In genomic region chr19:50376166-50377050, GRCh38 we compare ENCODE assay signal across 1 cellular context.
A peak's percentile ranks its signal among the peaks of the same experiment; 100 is the strongest.
TF ChIP-seq lines count a peak whose summit lies in the region.

Gene NR1H2, plus strand, starts transcription at chr19:50376457. Its CDS starts 1,149 bp downstream, at chr19:50377606.

TF ChIP-seq in K562, 482 proteins besides CTCF, POLR2A, EP300 and RAD21 (continued from another document and continues in another):
- TF ChIP-seq, protein P1, sequence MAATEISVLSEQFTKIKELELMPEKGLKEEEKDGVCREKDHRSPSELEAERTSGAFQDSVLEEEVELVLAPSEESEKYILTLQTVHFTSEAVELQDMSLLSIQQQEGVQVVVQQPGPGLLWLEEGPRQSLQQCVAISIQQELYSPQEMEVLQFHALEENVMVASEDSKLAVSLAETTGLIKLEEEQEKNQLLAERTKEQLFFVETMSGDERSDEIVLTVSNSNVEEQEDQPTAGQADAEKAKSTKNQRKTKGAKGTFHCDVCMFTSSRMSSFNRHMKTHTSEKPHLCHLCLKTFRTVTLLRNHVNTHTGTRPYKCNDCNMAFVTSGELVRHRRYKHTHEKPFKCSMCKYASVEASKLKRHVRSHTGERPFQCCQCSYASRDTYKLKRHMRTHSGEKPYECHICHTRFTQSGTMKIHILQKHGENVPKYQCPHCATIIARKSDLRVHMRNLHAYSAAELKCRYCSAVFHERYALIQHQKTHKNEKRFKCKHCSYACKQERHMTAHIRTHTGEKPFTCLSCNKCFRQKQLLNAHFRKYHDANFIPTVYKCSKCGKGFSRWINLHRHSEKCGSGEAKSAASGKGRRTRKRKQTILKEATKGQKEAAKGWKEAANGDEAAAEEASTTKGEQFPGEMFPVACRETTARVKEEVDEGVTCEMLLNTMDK (IDR thresholded peaks at IDR 0.05; ENCODE audit: borderline replicate concordance, insufficient read depth, low read depth, low read length, poor library complexity, severe bottlenecking), result no peak
- peak; percentile 65; the same call in 1 of the 2 replicates for TF ChIP-seq ZNF589 (CRISPR knock-in tag; IDR thresholded peaks at IDR 0.05; ENCODE audit: low read depth)
- TF ChIP-seq KDM1A (IDR thresholded peaks at IDR 0.05), result no peak
- TF ChIP-seq CHD2 (IDR thresholded peaks at IDR 0.05; ENCODE audit: low read depth, low read length), result peak; percentile 79
- peak; percentile 95 for TF ChIP-seq XRCC5 (IDR thresholded peaks at IDR 0.05; ENCODE audit: low read depth, low read length)
- TF ChIP-seq JUND (IDR thresholded peaks at IDR 0.05; ENCODE audit: borderline replicate concordance, low read depth, low read length), result peak; percentile 79
- TF ChIP-seq JUND (tag; IDR thresholded peaks at IDR 0.05; ENCODE audit: borderline replicate concordance, low read depth, low read length), result no peak
- TF ChIP-seq ZEB2 (IDR thresholded peaks at IDR 0.05), result peak; percentile 98
- TF ChIP-seq MXI1 (IDR thresholded peaks at IDR 0.05; ENCODE audit: low read depth, low read length), result 0 out of 2 replicates have a peak, but pooled peaks have one; percentile 29
- TF ChIP-seq, protein P2, sequence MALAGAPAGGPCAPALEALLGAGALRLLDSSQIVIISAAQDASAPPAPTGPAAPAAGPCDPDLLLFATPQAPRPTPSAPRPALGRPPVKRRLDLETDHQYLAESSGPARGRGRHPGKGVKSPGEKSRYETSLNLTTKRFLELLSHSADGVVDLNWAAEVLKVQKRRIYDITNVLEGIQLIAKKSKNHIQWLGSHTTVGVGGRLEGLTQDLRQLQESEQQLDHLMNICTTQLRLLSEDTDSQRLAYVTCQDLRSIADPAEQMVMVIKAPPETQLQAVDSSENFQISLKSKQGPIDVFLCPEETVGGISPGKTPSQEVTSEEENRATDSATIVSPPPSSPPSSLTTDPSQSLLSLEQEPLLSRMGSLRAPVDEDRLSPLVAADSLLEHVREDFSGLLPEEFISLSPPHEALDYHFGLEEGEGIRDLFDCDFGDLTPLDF (CRISPR knock-in tag; IDR thresholded peaks at IDR 0.05), result peak; percentile 66
- peak; percentile 92 for TF ChIP-seq MBD2 (IDR thresholded peaks at IDR 0.05; ENCODE audit: borderline replicate concordance, low read depth)
- TF ChIP-seq HLTF (IDR thresholded peaks at IDR 0.05), result no peak
- TF ChIP-seq KDM4B (IDR thresholded peaks at IDR 0.05; ENCODE audit: borderline replicate concordance in 2 of 2, low read depth in 1 of 2), result peak in 1 of 2 experiments; percentile 98; a peak in 2 of 4 replicates
- TF ChIP-seq SP2 (IDR thresholded peaks at IDR 0.05; ENCODE audit: extremely low read depth, low read depth, low read length, poor library complexity, severe bottlenecking), result peak; percentile 13
- peak; percentile 50; the same call in 1 of the 2 replicates for TF ChIP-seq ZNF583 (CRISPR knock-in tag; IDR thresholded peaks at IDR 0.05)
- TF ChIP-seq AFF4 (CRISPR knock-in tag; IDR thresholded peaks at IDR 0.05), result peak; percentile 85
- TF ChIP-seq HDAC2 (IDR thresholded peaks at IDR 0.05), result peak; percentile 20; the same call in 1 of the 2 replicates
- peak; percentile 16 for TF ChIP-seq CCNT2 (IDR thresholded peaks at IDR 0.05; ENCODE audit: borderline replicate concordance, extremely low read depth, insufficient read length, low read depth, low read length)
- TF ChIP-seq HEY1 (CRISPR knock-in tag; IDR thresholded peaks at IDR 0.05; ENCODE audit: borderline replicate concordance), result peak; percentile 25; the same call in 1 of the 2 replicates
- peak; percentile 92 for TF ChIP-seq TAF9B (IDR thresholded peaks at IDR 0.05; ENCODE audit: partially characterized antibody)
- TF ChIP-seq TAF7 (tag; IDR thresholded peaks at IDR 0.05), result peak; percentile 63
- no peak for TF ChIP-seq CREBBP (IDR thresholded peaks at IDR 0.05; ENCODE audit: low read depth, low read length)
- TF ChIP-seq FIP1L1 (IDR thresholded peaks at IDR 0.05; ENCODE audit: low read depth, low read length, poor library complexity, severe bottlenecking), result peak; percentile 47
- peak; percentile 87 for TF ChIP-seq HNRNPLL (IDR thresholded peaks at IDR 0.05; ENCODE audit: low read depth, low read length, poor library complexity, severe bottlenecking)
- TF ChIP-seq HDAC8 (tag; IDR thresholded peaks at IDR 0.05), result peak; percentile 36; the same call in 1 of the 2 replicates
- peak; percentile 61; the same call in 1 of the 2 replicates for TF ChIP-seq ZBTB49 (CRISPR knock-in tag; IDR thresholded peaks at IDR 0.05; ENCODE audit: borderline replicate concordance)
- peak; percentile 80; the same call in 1 of the 2 replicates for TF ChIP-seq ATF6 (CRISPR knock-in tag; IDR thresholded peaks at IDR 0.05)
- TF ChIP-seq BRD9 (IDR thresholded peaks at IDR 0.05; ENCODE audit: low read depth, partially characterized antibody), result peak; percentile 82
- TF ChIP-seq PML (IDR thresholded peaks at IDR 0.05; ENCODE audit: low read length), result peak; percentile 71
- TF ChIP-seq, protein P3, sequence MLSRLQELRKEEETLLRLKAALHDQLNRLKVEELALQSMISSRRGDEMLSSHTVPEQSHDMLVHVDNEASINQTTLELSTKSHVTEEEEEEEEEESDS (CRISPR knock-in tag; IDR thresholded peaks at IDR 0.05), result no peak
- peak in 1 of 2 experiments; percentile 88; a peak in 3 of 4 replicates for TF ChIP-seq ARNT (IDR thresholded peaks at IDR 0.05)
- TF ChIP-seq, protein P4, sequence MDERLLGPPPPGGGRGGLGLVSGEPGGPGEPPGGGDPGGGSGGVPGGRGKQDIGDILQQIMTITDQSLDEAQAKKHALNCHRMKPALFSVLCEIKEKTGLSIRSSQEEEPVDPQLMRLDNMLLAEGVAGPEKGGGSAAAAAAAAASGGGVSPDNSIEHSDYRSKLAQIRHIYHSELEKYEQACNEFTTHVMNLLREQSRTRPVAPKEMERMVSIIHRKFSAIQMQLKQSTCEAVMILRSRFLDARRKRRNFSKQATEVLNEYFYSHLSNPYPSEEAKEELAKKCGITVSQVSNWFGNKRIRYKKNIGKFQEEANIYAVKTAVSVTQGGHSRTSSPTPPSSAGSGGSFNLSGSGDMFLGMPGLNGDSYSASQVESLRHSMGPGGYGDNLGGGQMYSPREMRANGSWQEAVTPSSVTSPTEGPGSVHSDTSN (CRISPR knock-in tag; IDR thresholded peaks at IDR 0.05; ENCODE audit: low read depth), result no peak
- TF ChIP-seq, protein P4 (tag; conservative IDR thresholded peaks at IDR 0.05; ENCODE audit: low read depth), result 0 out of 2 replicates have a peak, but pooled peaks have one; percentile 9
